7 cellular contexts compared by ENCODE assay signal in the genomic region with DNA sequence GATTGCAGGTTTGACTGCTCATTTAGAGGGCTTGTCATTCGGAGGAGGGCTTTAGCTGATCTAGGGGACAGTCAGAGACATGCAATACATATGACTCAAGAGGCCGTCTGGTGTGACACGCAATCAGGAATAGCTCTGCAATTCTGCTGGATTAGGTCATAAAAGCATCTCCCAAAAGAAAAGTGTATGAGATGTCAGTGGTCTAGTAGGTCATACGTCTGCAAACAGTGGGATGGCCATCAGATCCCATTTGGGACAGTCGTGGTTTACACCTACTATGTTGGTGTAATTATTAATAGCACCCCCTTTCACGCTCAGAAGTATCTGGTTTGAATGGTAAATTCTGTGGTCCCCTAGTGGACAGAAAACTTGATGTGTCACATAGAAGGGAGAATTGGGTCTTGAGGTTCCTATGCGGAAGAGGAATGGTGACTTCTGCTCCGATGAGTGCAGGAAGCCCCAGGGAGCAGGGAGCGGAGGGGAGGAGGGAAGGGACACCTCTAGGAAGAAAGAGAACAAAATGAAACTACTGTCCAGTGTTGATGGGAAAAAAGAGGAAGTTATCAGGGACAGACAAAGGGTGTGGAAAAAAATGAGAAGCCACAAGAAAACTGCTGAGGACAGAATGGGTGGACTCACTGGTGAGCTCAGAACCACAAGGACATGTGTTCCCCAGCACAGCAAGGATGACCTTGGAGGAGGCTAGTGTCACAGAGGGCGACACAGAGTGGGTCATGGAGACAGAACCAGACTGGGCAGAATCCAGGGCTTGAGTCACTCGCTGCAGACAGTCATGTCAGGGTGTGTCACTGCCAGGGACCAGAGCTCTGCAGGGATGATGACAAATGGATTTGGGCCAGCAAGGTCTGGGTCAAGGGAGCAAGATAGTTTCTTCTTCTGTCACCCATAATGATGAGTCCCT. TPM values are rescaled to one million over a fixed set of nuclear protein-coding genes. Genes with fewer than 3 reads are reported as not detected.
DNase-seq lines count a peak whose midpoint lies in the region; ATAC-seq and TF ChIP-seq lines count a peak whose summit lies in the region.

No MANE protein-coding gene starts in this region.

- peaks cover 46% of the 10 kb centered on the region for H3K4me1 ChIP-seq in PC-9 (replicated peaks; ENCODE audit: insufficient read depth)
- peaks cover 0 to 4% (median 4%) of the 10 kb centered on the region in 3 donors for H3K4me1 ChIP-seq in gastroesophageal sphincter

- H3K27me3 ChIP-seq in PC-9 (ENCODE audit: insufficient read depth, low read depth) (no peaks in the 10 kb centered on the region), gastroesophageal sphincter (no peaks in the 10 kb centered on the region)

- peak overlapping the region; percentile 15; the same call in 1 of the 2 replicates for H3K4me3 Mint-ChIP-seq in HFFc6

- CTCF ChIA-PET in PC-9 (lab: Charles Lee), result interaction anchor here (1.2 kb wide), 1 partner anchor 80 kb away, joined by 6 read pairs; no protein-coding TSS in a partner anchor

- peaks cover 23% of the 10 kb centered on the region; the same call in 1 of the 2 replicates for H3F3A ChIP-seq in PC-9 (ENCODE audit: insufficient read depth, low read depth)

- intact Hi-C loops in PC-9 (cut with micrococcal nuclease; ENCODE audit: unreplicated experiment), result loop anchor here (2.0 kb wide), 1 partner anchor 71 kb away; no protein-coding TSS in a partner anchor

- H3K9me2 ChIP-seq in PC-9 (ENCODE audit: insufficient read depth), result no peaks in the 10 kb centered on the region

- no peaks in the 10 kb centered on the region for H3K79me2 ChIP-seq in PC-9 (ENCODE audit: low read depth)

- DNase-seq in HFFc6 (peak; percentile 73), PC-9 (peak; percentile 49 to 63), HK-2 (ENCODE audit: unreplicated experiment) (no peak)
- DNase-seq in stimulated activated naive CD8-positive, alpha-beta T cell treated with anti-CD3 and anti-CD28 coated beads, Interleukin-15, Interleukin-2, amounts not matched to agents 100 U/mL and 50 U/mL, for 24 hours, result peak; percentile 23

- H3K9me3 ChIP-seq in PC-9 (ENCODE audit: insufficient read depth, low read depth), result no peaks in the 10 kb centered on the region
- no peaks in the 10 kb centered on the region for H3K9me3 ChIP-seq in gastroesophageal sphincter

- WGBS in gastroesophageal sphincter (ENCODE audit: low coverage in 1 of 2), 2 donors, result 62 to 80% methylated on average over 6 to 11 of the region's 11 CpGs

- H3K27ac ChIP-seq in PC-9 (no peak overlapping the region), gastroesophageal sphincter (peak overlapping the region in 1 of 4 donors; percentile 26)

- H3K27ac Mint-ChIP-seq in HFFc6, result peak overlapping the region; percentile 1; the same call in 1 of the 2 replicates

- POLR2A ChIA-PET in PC-9 (lab: Charles Lee; ENCODE audit: unreplicated experiment), result interaction anchor here (0.6 kb wide), 2 partner anchors 30 to 541 kb away, joined by 3 read pairs; no protein-coding TSS in a partner anchor

- TF ChIP-seq POLR2A in gastroesophageal sphincter (IDR thresholded peaks at IDR 0.05), result no peak

- peaks cover 9% of the 10 kb centered on the region for H3K9me3 Mint-ChIP-seq in HFFc6

- H3K36me3 ChIP-seq in PC-9 (ENCODE audit: low read depth) (no peaks in the 10 kb centered on the region), gastroesophageal sphincter (no peaks in the 10 kb centered on the region)

- H2AFZ ChIP-seq in PC-9, result no peak overlapping the region

- no peak overlapping the region for H3K4me3 ChIP-seq in GM12875 (ENCODE audit: low read depth, low read length)
- H3K4me3 ChIP-seq in PC-9, result no peak overlapping the region
- H3K4me3 ChIP-seq in gastroesophageal sphincter, result no peak overlapping the region

- TF ChIP-seq CTCF in GM12875 (IDR thresholded peaks at IDR 0.05; ENCODE audit: borderline replicate concordance, insufficient read depth, low read depth, low read length) (peak; percentile 33; the same call in 1 of the 2 replicates), HFFc6 (IDR thresholded peaks at IDR 0.05) (peak; percentile 47), PC-9 (conservative IDR thresholded peaks at IDR 0.05) (no peak), gastroesophageal sphincter (IDR thresholded peaks at IDR 0.05) (peak in 1 of 4 experiments; percentile 13)

- peaks cover 10% of the 10 kb centered on the region for H3K27me3 Mint-ChIP-seq in HFFc6 (ENCODE audit: insufficient read depth)

- peak overlapping the region; percentile 9; the same call in 1 of the 2 replicates for H3K4me2 ChIP-seq in PC-9

- no peaks in the 10 kb centered on the region for H4K20me1 ChIP-seq in PC-9 (ENCODE audit: insufficient read depth)

- TF ChIP-seq EP300 in gastroesophageal sphincter (IDR thresholded peaks at IDR 0.05), result no peak

- peaks cover 46% of the 10 kb centered on the region for H3K4me1 Mint-ChIP-seq in HFFc6 (ENCODE audit: low read depth)

- ATAC-seq in gastroesophageal sphincter (peak; percentile 79), GM21576 (IDR thresholded peaks at IDR 0.05; ENCODE audit: unreplicated experiment) (no peak)
- peak; percentile 61 for ATAC-seq in stimulated activated naive CD8-positive, alpha-beta T cell treated with anti-CD3 and anti-CD28 coated beads, Interleukin-15, Interleukin-2, amounts not matched to agents 100 U/mL and 50 U/mL, for 24 hours

- H3K36me3 Mint-ChIP-seq in HFFc6 (ENCODE audit: low read depth), result peaks cover 6% of the 10 kb centered on the region

- no TSS peak for BruUV-seq in PC-9 (replicated peaks; lab: Mats Ljungman, UMichigan)

RNA-seq across cellular contexts. Expression of gene MAP3K8, which starts 59.9 kb away (rescaled TPM):
- total RNA-seq in HFFc6 (2021; fragmentation: NEBNext Ultra II Directional; extraction: Animal tissue kit (Norgen Biotek cat#: 25700)), result 1 to 10 TPM; 1.3 to 4.2 (median 1.8) TPM
- 14.3 and 16.4 TPM in 2 replicates for total RNA-seq in PC-9 (2021)
- 10 to 100 TPM; 18.4 to 63.8 (median 28.5) TPM for total RNA-seq in gastroesophageal sphincter
